11 cellular contexts compared by ENCODE assay signal in the genomic region with DNA sequence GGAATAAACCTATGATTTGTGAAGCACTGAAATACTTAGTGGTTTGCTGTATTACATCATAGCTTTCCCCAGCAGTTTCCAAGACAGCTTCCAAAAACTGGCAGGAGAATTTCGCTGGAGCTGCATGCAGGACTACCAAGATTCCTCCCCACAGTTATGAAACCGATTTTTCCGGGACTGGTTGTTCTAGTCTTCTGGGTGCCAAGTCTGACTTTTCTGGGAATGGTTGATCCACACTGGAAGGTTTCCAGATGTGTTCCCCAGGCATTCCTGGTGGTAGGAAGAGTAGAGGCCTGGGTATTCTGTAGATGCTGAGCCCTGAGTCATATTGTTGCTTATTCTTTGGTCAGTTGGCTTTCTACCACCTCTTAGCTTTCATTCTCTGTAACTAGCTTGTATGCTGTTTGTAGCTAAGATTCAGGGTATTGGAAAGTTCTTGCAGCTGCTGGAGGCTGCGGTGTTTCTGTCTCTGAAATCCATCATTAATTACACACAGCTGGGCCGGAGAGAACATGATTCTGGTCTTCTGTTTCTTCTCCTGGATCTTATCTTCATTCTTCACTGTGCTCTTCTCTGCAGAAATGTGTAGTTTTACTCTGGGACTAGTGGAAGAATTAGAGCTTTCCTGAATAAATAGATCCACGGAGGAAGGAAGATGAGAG. TPM values are rescaled to one million over a fixed set of nuclear protein-coding genes. Genes with fewer than 3 reads are reported as not detected.
DNase-seq lines count a peak whose midpoint lies in the region; FAIRE-seq and TF ChIP-seq lines count a peak whose summit lies in the region.
"Had no signal": no experiment of that assay in that cellular context is flagged by ENCODE, and none has a peak within 500 bp of the region (broad histone marks: within the 10 kb centered on the region; RNA-seq: fewer than 3 reads in every experiment).

No MANE protein-coding gene starts in this region.

- no peaks in the 10 kb centered on the region for H3K36me3 Mint-ChIP-seq in activated CD4-positive, alpha-beta T cell treated with anti-CD3 and anti-CD28 coated beads, Interleukin-2, amount 10 ng/mL, durations not matched to agents 24 days and 14 days (ENCODE audit: low read depth)

- FAIRE-seq in RCC 7860 (lab: Jason Lieb, UNC) = peak; percentile 73

- H3K4me1 Mint-ChIP-seq in activated CD4-positive, alpha-beta T cell treated with anti-CD3 and anti-CD28 coated beads, Interleukin-2, amount 10 ng/mL, durations not matched to agents 24 days and 14 days = no peaks in the 10 kb centered on the region

- no peak for TF ChIP-seq POLR2A in vagina (IDR thresholded peaks at IDR 0.05)

- in situ Hi-C loops in ACHN (cut with HindIII; ENCODE audit: low pct_ligation_motif_present, low pct_unique_long_range_greater_than_20kb, low sequenced_read_pairs) = no loop called here

- peak; percentile 38 for DNase-seq in RCC 7860 (ENCODE audit: low spot score)
- DNase-seq in fibroblast of peridontal ligament (ENCODE audit: extremely low read depth) = peak; percentile 100
- peak in 1 of 2 donors; percentile 96 for DNase-seq in vagina (ENCODE audit: extremely low spot score in 2 of 2)
- no peak for DNase-seq in caudate nucleus (lab: John Stamatoyannopoulos, UW)
- no peak for DNase-seq in activated CD4-positive, alpha-beta T cell treated with anti-CD3 and anti-CD28 coated beads, Interleukin-2, amount 10 ng/mL, durations not matched to agents 24 days and 14 days
- no peak for DNase-seq in SW480 (ENCODE audit: low spot score)
- DNase-seq in ACHN = no peak
- DNase-seq: activated CD8-positive, alpha-beta T cell treated with anti-CD3 and anti-CD28 coated beads, Interleukin-2, amount 10 ng/mL, durations not matched to agents 7 days and 5 days; brain microvascular endothelial cell; SW 1271 had no signal

- H3K27ac ChIP-seq in muscle layer of duodenum (ENCODE audit: low read length) (peak overlapping the region; percentile 80), vagina (peak overlapping the region; percentile 70), caudate nucleus (ENCODE audit: low read depth, low read length) (no peak overlapping the region)
- H3K27ac ChIP-seq: brain microvascular endothelial cell had no signal

- peaks cover 5% of the 10 kb centered on the region for H3K27me3 Mint-ChIP-seq in activated CD4-positive, alpha-beta T cell treated with anti-CD3 and anti-CD28 coated beads, Interleukin-2, amount 10 ng/mL, durations not matched to agents 24 days and 14 days

- H3K4me3 ChIP-seq in muscle layer of duodenum (ENCODE audit: low read depth in 1 of 2, low read length in 2 of 2) (peak overlapping the region in 1 of 2 donors; percentile 22), vagina (no peak overlapping the region)

- H3K4me1 ChIP-seq in muscle layer of duodenum (ENCODE audit: control insufficient read depth in 1 of 2, insufficient read depth in 2 of 2, low read length in 2 of 2) = peaks cover 0 to 13% of the 10 kb centered on the region in 2 donors
- peaks cover 7% of the 10 kb centered on the region for H3K4me1 ChIP-seq in vagina

- H3K36me3 ChIP-seq in muscle layer of duodenum (ENCODE audit: control insufficient read depth in 1 of 2, insufficient read depth in 2 of 2, low read length in 2 of 2) (no peaks in the 10 kb centered on the region), vagina (no peaks in the 10 kb centered on the region)
- H3K36me3 ChIP-seq: brain microvascular endothelial cell had no signal

- intact Hi-C loops in vagina (cut with DNase I) = no loop called here
- intact Hi-C loops in activated CD4-positive, alpha-beta T cell treated with anti-CD3 and anti-CD28 coated beads, Interleukin-2, amount 10 ng/mL, durations not matched to agents 24 days and 14 days (cut with micrococcal nuclease) = no loop called here

- no peaks in the 10 kb centered on the region for H3K9me3 ChIP-seq in muscle layer of duodenum (ENCODE audit: control insufficient read depth in 1 of 2, low read length in 2 of 2)
- no peaks in the 10 kb centered on the region for H3K9me3 ChIP-seq in vagina

- no peak for TF ChIP-seq CTCF in vagina (IDR thresholded peaks at IDR 0.05)

- H3K9me3 Mint-ChIP-seq in activated CD4-positive, alpha-beta T cell treated with anti-CD3 and anti-CD28 coated beads, Interleukin-2, amount 10 ng/mL, durations not matched to agents 24 days and 14 days = no peaks in the 10 kb centered on the region

- no peaks in the 10 kb centered on the region for H3K27me3 ChIP-seq in muscle layer of duodenum (ENCODE audit: low read depth, low read length)
- H3K27me3 ChIP-seq in vagina = no peaks in the 10 kb centered on the region
- H3K27me3 ChIP-seq: brain microvascular endothelial cell had no signal

- no peak overlapping the region for H3K27ac Mint-ChIP-seq in activated CD4-positive, alpha-beta T cell treated with anti-CD3 and anti-CD28 coated beads, Interleukin-2, amount 10 ng/mL, durations not matched to agents 24 days and 14 days
- H3K27ac Mint-ChIP-seq: activated CD8-positive, alpha-beta T cell treated with anti-CD3 and anti-CD28 coated beads, Interleukin-2, amount 10 ng/mL, durations not matched to agents 7 days and 5 days had no signal

- H3K4me3 Mint-ChIP-seq in activated CD4-positive, alpha-beta T cell treated with anti-CD3 and anti-CD28 coated beads, Interleukin-2, amount 10 ng/mL, durations not matched to agents 24 days and 14 days = no peak overlapping the region
- H3K4me3 Mint-ChIP-seq: activated CD8-positive, alpha-beta T cell treated with anti-CD3 and anti-CD28 coated beads, Interleukin-2, amount 10 ng/mL, durations not matched to agents 7 days and 5 days had no signal

RNA-seq across cellular contexts. Expression of gene ABCC2, which starts 6.3 kb away (rescaled TPM):
- total RNA-seq in vagina = 1.7 TPM
- 0.73 and 1.3 TPM in 2 replicates for total RNA-seq in activated CD4-positive, alpha-beta T cell treated with anti-CD3 and anti-CD28 coated beads, Interleukin-2, amount 10 ng/mL, durations not matched to agents 24 days and 14 days

RNA-seq across cellular contexts. Expression of gene CUTC, which starts 56.7 kb away (rescaled TPM):
- total RNA-seq in vagina = 18.2 TPM
- total RNA-seq in activated CD4-positive, alpha-beta T cell treated with anti-CD3 and anti-CD28 coated beads, Interleukin-2, amount 10 ng/mL, durations not matched to agents 24 days and 14 days = 43.1 and 46.8 TPM in 2 replicates

RNA-seq across cellular contexts. Expression of gene COX15, which starts 56.8 kb away (rescaled TPM):
- total RNA-seq in vagina = 19.2 TPM
- 40.7 and 41.1 TPM in 2 replicates for total RNA-seq in activated CD4-positive, alpha-beta T cell treated with anti-CD3 and anti-CD28 coated beads, Interleukin-2, amount 10 ng/mL, durations not matched to agents 24 days and 14 days

Comparison
In these comparisons a context has a peak if more than half of its experiments do, and no peak if none do; other contexts are left out.
1. DNase-seq: peak in RCC 7860 (single experiment) and fibroblast of peridontal ligament (single experiment); none in caudate nucleus (0 of 61), activated CD4-positive, alpha-beta T cell treated with anti-CD3 and anti-CD28 coated beads, Interleukin-2, amount 10 ng/mL, durations not matched to agents 24 days and 14 days (single experiment), SW480 (single experiment) and ACHN (single experiment).